20 cellular contexts compared by ENCODE assay signal in genomic region chr19:33552928-33553279, GRCh38.
"Had no signal": no experiment of that assay in that cellular context is flagged by ENCODE, and none has a peak within 500 bp of the region (broad histone marks: within the 10 kb centered on the region; RNA-seq: fewer than 3 reads in every experiment).

No MANE protein-coding gene starts in this region.

- H3K9me3 ChIP-seq: colonic mucosa, esophagus muscularis mucosa, gastroesophageal sphincter, heart left ventricle, left lung, mucosa of descending colon, neutrophil, pancreas, right lobe of liver, transverse colon, vagina had no signal

- H3K27ac ChIP-seq: colonic mucosa, esophagus muscularis mucosa, foreskin keratinocyte, gastroesophageal sphincter, heart left ventricle, hepatocyte, left lung, neutrophil, pancreas, right lobe of liver, transverse colon, vagina had no signal

- H3K36me3 ChIP-seq: colonic mucosa, esophagus muscularis mucosa, gastroesophageal sphincter, heart left ventricle, left lung, neutrophil, pancreas, right lobe of liver, transverse colon, vagina had no signal

- H3K27me3 ChIP-seq: colonic mucosa, neutrophil, pancreas, right lobe of liver, transverse colon, vagina had no signal

- DNase-seq: colonic mucosa; effector memory CD4-positive, alpha-beta T cell; foreskin keratinocyte; heart left ventricle; left cardiac atrium; left lung; mesenchymal stem cell; mucosa of descending colon; naive B cell; right lobe of liver; stimulated activated CD4-positive, alpha-beta T cell treated with anti-CD3 and anti-CD28 coated beads, Interleukin-4, amount 100 ng/mL, for 4 hours; transverse colon had no signal

- H3K4me1 ChIP-seq: colonic mucosa, esophagus muscularis mucosa, foreskin keratinocyte, gastroesophageal sphincter, heart left ventricle, left lung, pancreas, right lobe of liver, transverse colon, vagina had no signal

- H3K4me3 ChIP-seq: colonic mucosa, esophagus muscularis mucosa, gastroesophageal sphincter, heart left ventricle, hepatocyte, left lung, mucosa of descending colon, pancreas, right lobe of liver, transverse colon, vagina had no signal

- ATAC-seq: foreskin keratinocyte; gastroesophageal sphincter; heart left ventricle; left cardiac atrium; left lung; mucosa of descending colon; natural killer cell treated with Interleukin-12 subunit alpha and Interleukin-12 subunit beta and Interleukin-15 and Interleukin-18, amount 100 ng/mL, for 72 hours; pancreas; right lobe of liver; stimulated activated memory B cell treated with anti-CD40 and anti-IgM and Interleukin-4, amounts not matched to agents 10 μg/mL and 1 μg/mL and 100 μg/mL, for 72 hours had no signal
